Comparison of ENCODE assay signal across 11 cellular contexts in the genomic region with DNA sequence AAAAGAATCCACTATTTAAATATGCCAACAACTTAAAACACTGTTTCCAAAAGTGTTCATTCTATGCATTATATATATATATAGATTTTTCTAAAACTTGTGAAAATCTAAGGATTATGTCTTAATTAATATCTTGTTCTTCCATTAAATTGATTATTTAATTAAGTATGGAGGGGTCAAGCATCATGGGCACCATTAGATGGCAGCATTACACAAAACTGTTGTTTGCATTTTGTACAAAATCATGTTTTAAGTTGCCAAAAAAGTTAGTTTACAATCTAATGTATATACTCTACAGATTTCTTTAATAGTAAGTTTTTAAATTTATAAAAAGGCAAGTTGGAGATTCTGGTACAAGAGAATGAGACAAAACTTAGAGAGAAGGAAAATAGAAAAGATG.
A peak's percentile ranks its signal among the peaks of the same experiment; 100 is the strongest.
DNase-seq lines count a peak whose midpoint lies in the region; ATAC-seq and TF ChIP-seq lines count a peak whose summit lies in the region.
"Had no signal": no experiment of that assay in that cellular context is flagged by ENCODE, and none has a peak within 500 bp of the region (broad histone marks: within the 10 kb centered on the region; RNA-seq: fewer than 3 reads in every experiment).

No MANE protein-coding gene starts in this region.

- H3K4me3 ChIP-seq in Panc1 (ENCODE audit: low read depth in 2 of 2, low read length in 2 of 2) (no peak overlapping the region), fibroblast of pulmonary artery (replicated peaks; ENCODE audit: low read depth, low read length) (no peak overlapping the region)
- H3K4me3 ChIP-seq: gastrocnemius medialis, psoas muscle had no signal

- no peaks in the 10 kb centered on the region for H3K36me3 Mint-ChIP-seq in activated naive CD4-positive, alpha-beta T cell treated with anti-CD3 and anti-CD28 coated beads, Interleukin-2, amount 10 ng/mL, durations not matched to agents 7 days and 5 days

- H3K9me3 Mint-ChIP-seq in activated naive CD4-positive, alpha-beta T cell treated with anti-CD3 and anti-CD28 coated beads, Interleukin-2, amount 10 ng/mL, durations not matched to agents 7 days and 5 days: no peaks in the 10 kb centered on the region

- CTCF ChIA-PET in Panc1 (lab: Charles Lee): no interaction called here
- CTCF ChIA-PET in activated naive CD4-positive, alpha-beta T cell treated with anti-CD3 and anti-CD28 coated beads, Interleukin-2, amount 10 ng/mL, durations not matched to agents 7 days and 5 days (lab: Charles Lee): interaction anchor here (0.7 kb wide), 1 partner anchor 11 kb away, joined by 4 read pairs; no protein-coding TSS in a partner anchor

- H3K27me3 ChIP-seq in Panc1 (ENCODE audit: control insufficient read depth, insufficient read depth, low read length): no peaks in the 10 kb centered on the region
- H3K27me3 ChIP-seq: gastrocnemius medialis had no signal

- H3K4me1 Mint-ChIP-seq in activated naive CD4-positive, alpha-beta T cell treated with anti-CD3 and anti-CD28 coated beads, Interleukin-2, amount 10 ng/mL, durations not matched to agents 7 days and 5 days: no peaks in the 10 kb centered on the region

- no peaks in the 10 kb centered on the region for H3K36me3 ChIP-seq in Panc1 (ENCODE audit: control insufficient read depth, insufficient read depth, low read length)
- H3K36me3 ChIP-seq: gastrocnemius medialis had no signal

- H3K4me3 Mint-ChIP-seq in activated naive CD4-positive, alpha-beta T cell treated with anti-CD3 and anti-CD28 coated beads, Interleukin-2, amount 10 ng/mL, durations not matched to agents 7 days and 5 days: no peak overlapping the region

- in situ Hi-C loops in Panc1 (cut with HindIII; ENCODE audit: low pct_unique_long_range_greater_than_20kb, low sequenced_read_pairs): no loop called here
- in situ Hi-C loops in KBM-7 (cut with MboI; ENCODE audit: low pct_unique_long_range_greater_than_20kb, low sequenced_read_pairs): no loop called here

- no TSS peak for BruUV-seq in Panc1 (replicated peaks; lab: Mats Ljungman, UMichigan)

- no peaks in the 10 kb centered on the region for H3K9me3 ChIP-seq in Panc1 (ENCODE audit: control insufficient read depth, insufficient read depth, low read depth, low read length)
- H3K9me3 ChIP-seq: gastrocnemius medialis, psoas muscle had no signal

- POLR2A ChIA-PET in Panc1 (lab: Charles Lee): no interaction called here

- H3K27ac ChIP-seq in Panc1 (ENCODE audit: low read length): no peak overlapping the region
- H3K27ac ChIP-seq: gastrocnemius medialis, psoas muscle had no signal

- ATAC-seq in Panc1: no peak
- no peak for ATAC-seq in GM21619 (IDR thresholded peaks at IDR 0.05; ENCODE audit: unreplicated experiment)
- ATAC-seq in HG02852 (IDR thresholded peaks at IDR 0.05; ENCODE audit: unreplicated experiment): no peak
- ATAC-seq: gastrocnemius medialis, left lobe of liver, psoas muscle had no signal

- no peak overlapping the region for H3K27ac Mint-ChIP-seq in activated naive CD4-positive, alpha-beta T cell treated with anti-CD3 and anti-CD28 coated beads, Interleukin-2, amount 10 ng/mL, durations not matched to agents 7 days and 5 days

- peaks cover 9% of the 10 kb centered on the region for H3K27me3 Mint-ChIP-seq in activated naive CD4-positive, alpha-beta T cell treated with anti-CD3 and anti-CD28 coated beads, Interleukin-2, amount 10 ng/mL, durations not matched to agents 7 days and 5 days

- TF ChIP-seq CTCF in GM10266 (IDR thresholded peaks at IDR 0.05; ENCODE audit: control insufficient read depth, insufficient read depth, low read depth, missing control alignments) (peak; percentile 35), Panc1 (IDR thresholded peaks at IDR 0.05) (peak; percentile 13; the same call in 1 of the 2 replicates), fibroblast of pulmonary artery (IDR thresholded peaks at IDR 0.05; ENCODE audit: low read length, missing control alignments) (peak; percentile 40)

- DNase-seq in AG08395 (ENCODE audit: low spot score) (peak; percentile 9), GM10266 (ENCODE audit: extremely low spot score) (no peak), Panc1 (ENCODE audit: low read depth, low spot score) (no peak), fibroblast of pulmonary artery (ENCODE audit: low read depth) (peak; percentile 26), KBM-7 (no peak)
- no peak for DNase-seq in activated naive CD4-positive, alpha-beta T cell treated with anti-CD3 and anti-CD28 coated beads, Interleukin-2, amount 10 ng/mL, durations not matched to agents 7 days and 5 days
- DNase-seq: gastrocnemius medialis, psoas muscle had no signal

- no peaks in the 10 kb centered on the region for H3K4me1 ChIP-seq in Panc1 (ENCODE audit: control insufficient read depth, insufficient read depth, low read length)
- H3K4me1 ChIP-seq: gastrocnemius medialis, psoas muscle had no signal

- intact Hi-C loops in Panc1 (cut with micrococcal nuclease; ENCODE audit: unreplicated experiment): no loop called here

Comparison
In these comparisons a context has a peak if more than half of its experiments do, and no peak if none do; other contexts are left out.
1. DNase-seq: peak in AG08395 (single experiment) and fibroblast of pulmonary artery (single experiment); none in GM10266 (single experiment), Panc1 (single experiment), KBM-7 (single experiment) and activated naive CD4-positive, alpha-beta T cell treated with anti-CD3 and anti-CD28 coated beads, Interleukin-2, amount 10 ng/mL, durations not matched to agents 7 days and 5 days (single experiment).
2. Peak in every context shown above with its lines, with median percentiles within 50 percentile points of each other: CTCF ChIP-seq.